ENCODE assay signal across 11 cellular contexts in the genomic region with DNA sequence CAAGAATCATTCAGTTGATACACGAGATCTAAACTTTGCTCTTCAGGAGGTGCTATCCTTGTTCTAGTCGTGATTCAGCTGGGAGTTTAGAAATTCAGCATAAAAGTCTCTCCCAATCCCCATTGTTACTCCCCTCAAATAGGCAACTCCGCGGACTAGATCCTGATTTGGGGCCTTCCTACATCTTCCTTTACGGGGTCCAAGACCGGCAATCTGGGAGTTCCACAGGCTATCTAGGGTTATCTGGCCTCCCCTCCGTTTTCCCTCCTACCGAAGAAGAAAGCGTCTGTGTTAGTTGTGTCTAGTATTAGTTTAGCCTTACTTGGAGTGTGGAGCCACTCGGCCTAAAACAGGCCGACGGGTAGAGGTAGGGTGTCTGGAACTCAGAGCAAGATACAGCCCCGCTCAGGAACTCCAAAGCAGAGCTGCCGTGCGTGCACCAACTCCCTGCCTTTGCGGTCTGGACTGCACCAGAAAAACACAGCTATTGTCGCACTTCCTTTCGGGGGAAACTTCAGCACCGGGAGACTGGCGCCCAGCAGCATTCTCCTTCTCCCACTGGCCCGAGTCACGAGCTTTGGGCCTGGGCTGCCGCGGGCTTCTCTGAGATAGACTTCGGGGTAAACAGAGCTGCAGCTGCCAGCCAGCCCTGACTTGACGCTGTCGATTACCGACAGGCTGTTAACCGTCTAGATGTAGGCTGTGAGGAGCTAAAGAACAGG. TPM values are rescaled to one million over a fixed set of nuclear protein-coding genes. Genes with fewer than 3 reads are reported as not detected.
DNase-seq lines count a peak whose midpoint lies in the region; ATAC-seq and TF ChIP-seq lines count a peak whose summit lies in the region.
"Had no signal": no experiment of that assay in that cellular context is flagged by ENCODE, and none has a peak within 500 bp of the region (broad histone marks: within the 10 kb centered on the region; RNA-seq: fewer than 3 reads in every experiment).

No MANE protein-coding gene starts in this region.

- H3K4me1 Mint-ChIP-seq in Calu3 (ENCODE audit: low read depth, unreplicated experiment) (peaks cover 12% of the 10 kb centered on the region), neural crest cell (peaks cover 48% of the 10 kb centered on the region)

- H3K36me3 Mint-ChIP-seq in Calu3 (ENCODE audit: insufficient read depth, unreplicated experiment) = no peaks in the 10 kb centered on the region
- no peaks in the 10 kb centered on the region for H3K36me3 Mint-ChIP-seq in neural crest cell (ENCODE audit: low read depth)

- H3K36me3 ChIP-seq in esophagus squamous epithelium = no peaks in the 10 kb centered on the region

- H3K27me3 Mint-ChIP-seq in Calu3 (ENCODE audit: unreplicated experiment) (peaks cover 48% of the 10 kb centered on the region), neural crest cell (ENCODE audit: low read depth) (peaks cover 98% of the 10 kb centered on the region)

- H3K4me1 ChIP-seq in esophagus squamous epithelium = peaks cover 15 to 68% (median 27%) of the 10 kb centered on the region in 3 donors

- DNase-seq in Calu3 (no peak), SHP77 (lab: John Stamatoyannopoulos, UW) (peak; percentile 37 to 66), esophagus squamous epithelium (lab: John Stamatoyannopoulos, UW) (no peak), neural crest cell (ENCODE audit: low read depth, low spot score) (peak; percentile 18), NCI-H524 treated with DMSO at 0.1 percent for 48 hours (lab: John Stamatoyannopoulos, UW) (no peak), DMS79 (lab: John Stamatoyannopoulos, UW) (no peak), GM03348 (ENCODE audit: low spot score) (no peak)

- H3K27ac Mint-ChIP-seq in Calu3 (ENCODE audit: unreplicated experiment) = no peak overlapping the region
- H3K27ac Mint-ChIP-seq in neural crest cell (ENCODE audit: unreplicated experiment) = no peak overlapping the region

- 50 to 53% methylated on average over 17 to 21 of the region's 29 CpGs for WGBS in esophagus squamous epithelium, 2 donors

- BruUV-seq in Calu3 (replicated peaks; lab: Mats Ljungman, UMichigan) = no TSS peak

- no peak for ATAC-seq in HG02588 (IDR thresholded peaks at IDR 0.05; ENCODE audit: unreplicated experiment)
- ATAC-seq: Panc1 had no signal

- H3K27me3 ChIP-seq in esophagus squamous epithelium = peaks cover 7 to 98% (median 15%) of the 10 kb centered on the region in 4 donors

- no peak overlapping the region for H3K27ac ChIP-seq in esophagus squamous epithelium
- H3K27ac ChIP-seq: epithelial cell of prostate had no signal

- TF ChIP-seq POLR2A in esophagus squamous epithelium (IDR thresholded peaks at IDR 0.05) = no peak

- TF ChIP-seq CTCF in Calu3 (IDR thresholded peaks at IDR 0.05; ENCODE audit: unreplicated experiment) (no peak), esophagus squamous epithelium (IDR thresholded peaks at IDR 0.05) (no peak), neural crest cell (conservative IDR thresholded peaks at IDR 0.05) (no peak)

- H3K4me3 Mint-ChIP-seq in Calu3 (ENCODE audit: low read depth, unreplicated experiment) (peak overlapping the region; percentile 66), neural crest cell (peak overlapping the region; percentile 47)

- H3K9me3 ChIP-seq in esophagus squamous epithelium = no peaks in the 10 kb centered on the region
- H3K9me3 ChIP-seq: HAP-1 had no signal

- peak overlapping the region in 3 of 4 donors; percentile 38 to 64 (median 38) for H3K4me3 ChIP-seq in esophagus squamous epithelium
- H3K4me3 ChIP-seq: HAP-1 had no signal

- intact Hi-C loops in Calu3 (cut with micrococcal nuclease; ENCODE audit: unreplicated experiment) (loop anchor here (2.0 kb wide), 4 partner anchors 429 to 1109 kb away; no protein-coding TSS in a partner anchor), esophagus squamous epithelium (cut with DNase I) (loop anchor here (5.0 kb wide), 1 partner anchor 604 kb away; no protein-coding TSS in a partner anchor)

- no peaks in the 10 kb centered on the region for H3K9me3 Mint-ChIP-seq in Calu3 (ENCODE audit: low read depth, unreplicated experiment)
- H3K9me3 Mint-ChIP-seq in neural crest cell = no peaks in the 10 kb centered on the region

- CTCF ChIA-PET in Calu3 (lab: Charles Lee) = no interaction called here

RNA-seq across cellular contexts. Expression of gene DLX5, which starts 1.5 kb away (rescaled TPM):
- total RNA-seq in Calu3 (2022) (not detected in 2 replicates), esophagus squamous epithelium (1 to 10 TPM in 3 of 4 donors, not detected in 1; 1.3 to 1.8 (median 1.7) TPM), neural crest cell (0.34 and 0.70 TPM in 2 replicates)

RNA-seq across cellular contexts. Expression of gene DLX6, which starts 20.8 kb away (rescaled TPM):
- total RNA-seq in Calu3 (2022) = 1.1 and 1.2 TPM in 2 replicates
- total RNA-seq in esophagus squamous epithelium = not detected
- 0.26 and 0.32 TPM in 2 replicates for total RNA-seq in neural crest cell

Comparison
In these comparisons a context has a peak if more than half of its experiments do, and no peak if none do; other contexts are left out.
1. DNase-seq: peak in SHP77 (2 of 2) and neural crest cell (single experiment); none in Calu3 (single experiment), esophagus squamous epithelium (single experiment), NCI-H524 treated with DMSO at 0.1 percent for 48 hours (single experiment), DMS79 (single experiment) and GM03348 (single experiment).